Comparison of ENCODE assay signal across 17 cellular contexts in the genomic region with DNA sequence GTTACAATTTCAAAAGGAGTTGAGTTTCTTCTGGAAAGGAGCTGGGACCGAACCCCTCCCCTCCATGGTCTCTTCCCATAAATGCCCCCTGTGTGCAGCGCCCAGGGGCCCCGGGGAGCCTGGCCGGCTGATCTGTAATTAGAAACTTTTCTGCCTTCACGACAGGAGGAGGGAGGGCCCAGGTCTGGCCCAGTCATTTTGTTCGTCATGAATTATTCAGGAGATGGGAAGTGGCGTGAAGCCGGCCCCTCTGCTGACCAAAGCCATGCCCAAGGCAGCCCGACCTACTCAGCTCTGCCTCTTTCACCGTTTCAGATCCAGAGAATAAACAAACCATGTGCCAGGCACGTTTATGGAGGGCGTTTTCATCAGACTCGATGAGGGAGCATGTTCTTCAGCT. TPM values are rescaled to one million over a fixed set of nuclear protein-coding genes. Genes with fewer than 3 reads are reported as not detected.
DNase-seq lines count a peak whose midpoint lies in the region; ATAC-seq, FAIRE-seq and TF ChIP-seq lines count a peak whose summit lies in the region.
"Had no signal": no experiment of that assay in that cellular context is flagged by ENCODE, and none has a peak within 500 bp of the region (broad histone marks: within the 10 kb centered on the region; RNA-seq: fewer than 3 reads in every experiment).

No MANE protein-coding gene starts in this region.

- TF ChIP-seq CTCF in HepG2 (CRISPR knock-in tag; IDR thresholded peaks at IDR 0.05): no peak
- no peak for TF ChIP-seq CTCF in right lobe of liver (IDR thresholded peaks at IDR 0.05)
- no peak for TF ChIP-seq CTCF in type B pancreatic cell (conservative IDR thresholded peaks at IDR 0.05)
- TF ChIP-seq CTCF in breast epithelium (IDR thresholded peaks at IDR 0.05): no peak

- in situ Hi-C loops in HepG2 (cut with HindIII; ENCODE audit: extremely low pct_ligation_motif_present, low pct_unique_long_range_greater_than_20kb): no loop called here

- no peaks in the 10 kb centered on the region for H4K20me1 ChIP-seq in HepG2 (ENCODE audit: insufficient read depth, low read length)

- H3K9ac ChIP-seq in HepG2 (ENCODE audit: insufficient read depth, low read depth, low read length) (no peak overlapping the region), mesendoderm (ENCODE audit: low read length) (peak overlapping the region; percentile 41)
- H3K9ac ChIP-seq: GM23248 had no signal

- intact Hi-C loops in HepG2 (cut with micrococcal nuclease; ENCODE audit: unreplicated experiment) (no loop called here), right lobe of liver (cut with DNase I) (no loop called here), breast epithelium (cut with DNase I; ENCODE audit: low total_unique reads) (loop anchor here (5.0 kb wide), 1 partner anchor 860 kb away; no protein-coding TSS in a partner anchor)

- H3K23ac ChIP-seq in mesendoderm (ENCODE audit: low read length): no peak overlapping the region

- CTCF ChIA-PET in HepG2 (lab: Yijun Ruan, JAX; ENCODE audit: low intra/inter-chr PET ratio, low total read pairs): no interaction called here

- H3K27ac Mint-ChIP-seq in type B pancreatic cell: peak overlapping the region; percentile 62
- H3K27ac Mint-ChIP-seq: T-helper 1 cell treated with Interleukin-12 subunit alpha and Interleukin-12 subunit beta and Interleukin-4 antibody, amounts not matched to agents 30 μg/mL and 1 μg/mL, for 36 hours had no signal

- H2BK120ac ChIP-seq in mesendoderm (ENCODE audit: low read depth, low read length): no peak overlapping the region

- peak overlapping the region; percentile 49 for H3K56ac ChIP-seq in mesendoderm (ENCODE audit: low read length)

- H3K27me3 ChIP-seq in HepG2 (ENCODE audit: control insufficient read depth in 1 of 2, insufficient read depth in 2 of 2, low read length in 2 of 2) (peaks cover 0 to 5% of the 10 kb centered on the region in 2 experiments; a peak in 3 of 5 replicates), right lobe of liver (no peaks in the 10 kb centered on the region), mesendoderm (ENCODE audit: insufficient read depth, low read length, poor library complexity) (no peaks in the 10 kb centered on the region), breast epithelium (peaks cover 0 to 4% of the 10 kb centered on the region in 2 donors)
- H3K27me3 ChIP-seq: Peyer's patch had no signal

- ATAC-seq in HepG2 (peak; percentile 68), right lobe of liver (no peak), GM21381 (IDR thresholded peaks at IDR 0.05; ENCODE audit: unreplicated experiment) (no peak)

- H3K4me2 ChIP-seq in HepG2 (ENCODE audit: low read depth, low read length): peak overlapping the region; percentile 47
- no peak overlapping the region for H3K4me2 ChIP-seq in mesendoderm (ENCODE audit: low read length)

- no peak overlapping the region for H2BK15ac ChIP-seq in mesendoderm (replicated peaks; ENCODE audit: low read depth)

- WGBS in HepG2 (ENCODE audit: low lambda C conversion rate): 13% methylated on average over 11 of the region's 13 CpGs
- WGBS in right lobe of liver (ENCODE audit: insufficient coverage, low coverage, low lambda C conversion rate, missing lambda C conversion rate): 33% methylated on average over 10 of the region's 13 CpGs
- no CpG with 5 or more reads among the region's 13 CpGs for WGBS in mesendoderm (ENCODE audit: extremely low coverage, insufficient coverage, low lambda C conversion rate)

- POLR2A ChIA-PET in HepG2 (lab: Yijun Ruan, JAX): no interaction called here

- TF ChIP-seq EP300 in HepG2 (IDR thresholded peaks at IDR 0.05; ENCODE audit: low read depth in 2 of 2, low read length in 2 of 2) (no peak), HepG2 (CRISPR knock-in tag; IDR thresholded peaks at IDR 0.05; ENCODE audit: borderline replicate concordance) (no peak)

- no peak for TF ChIP-seq RAD21 in HepG2 (CRISPR knock-in tag; IDR thresholded peaks at IDR 0.05)

- H3K18ac ChIP-seq in mesendoderm (ENCODE audit: low read length): no peak overlapping the region

- H3K79me1 ChIP-seq in mesendoderm (ENCODE audit: low read length): no peaks in the 10 kb centered on the region

- H3K27ac ChIP-seq in HepG2 (ENCODE audit: extremely low read length, insufficient read depth, low read length) (no peak overlapping the region), right lobe of liver (no peak overlapping the region), caudate nucleus (ENCODE audit: low read depth, low read length) (peak overlapping the region; percentile 19), mesendoderm (ENCODE audit: low read depth, low read length) (no peak overlapping the region), breast epithelium (no peak overlapping the region)
- H3K27ac ChIP-seq: GM23248, Peyer's patch had no signal

- DNase-seq in HepG2 (ENCODE audit: low spot score): no peak
- DNase-seq in right lobe of liver: no peak
- peak in 19 of 61 donors; percentile 1 to 33 (median 9) for DNase-seq in caudate nucleus (lab: John Stamatoyannopoulos, UW)
- DNase-seq in mesendoderm: peak; percentile 51
- DNase-seq in type B pancreatic cell (ENCODE audit: extremely low spot score, unreplicated experiment): no peak
- DNase-seq in breast epithelium (ENCODE audit: low spot score in 2 of 2): no peak
- no peak for DNase-seq in NCI-H2029 (lab: John Stamatoyannopoulos, UW)
- DNase-seq: activated CD4-positive, alpha-beta T cell treated with anti-CD3 and anti-CD28 coated beads for 4 hours; activated T-cell treated with anti-CD3 and anti-CD28 coated beads, Interleukin-2, amount 50 U/mL, for 1 hour; COR-L47; dermis blood vessel endothelial cell; GM23248; KBM-7; Peyer's patch had no signal

- H3K4ac ChIP-seq in mesendoderm (ENCODE audit: low read depth, low read length): no peak overlapping the region

- TF ChIP-seq POLR2A in HepG2 (IDR thresholded peaks at IDR 0.05; ENCODE audit: insufficient read depth in 1 of 2, low read depth in 2 of 2, low read length in 2 of 2) (no peak), right lobe of liver (IDR thresholded peaks at IDR 0.05) (no peak), breast epithelium (IDR thresholded peaks at IDR 0.05) (no peak)

- H2AFZ ChIP-seq in HepG2 (ENCODE audit: low read length): no peak overlapping the region
- H2AFZ ChIP-seq: GM23248 had no signal

- H3K79me2 ChIP-seq in HepG2 (ENCODE audit: insufficient read depth, low read length) (no peaks in the 10 kb centered on the region), mesendoderm (ENCODE audit: control insufficient read depth, insufficient read depth, low read length) (no peaks in the 10 kb centered on the region)

- no peaks in the 10 kb centered on the region for H3K36me3 Mint-ChIP-seq in type B pancreatic cell

- H3K4me1 ChIP-seq in HepG2 (ENCODE audit: insufficient read depth, low read length): peaks cover 12% of the 10 kb centered on the region
- peaks cover 0 to 6% (median 0%) of the 10 kb centered on the region in 4 donors for H3K4me1 ChIP-seq in right lobe of liver
- no peaks in the 10 kb centered on the region for H3K4me1 ChIP-seq in mesendoderm (ENCODE audit: control insufficient read depth, low read depth, low read length)
- no peaks in the 10 kb centered on the region for H3K4me1 ChIP-seq in breast epithelium
- H3K4me1 ChIP-seq: Peyer's patch had no signal

- H4K8ac ChIP-seq in mesendoderm (ENCODE audit: low read depth, low read length): no peak overlapping the region

- H4K5ac ChIP-seq in mesendoderm (ENCODE audit: low read length): no peak overlapping the region

- H3K9me3 Mint-ChIP-seq in type B pancreatic cell: no peaks in the 10 kb centered on the region
- H3K9me3 Mint-ChIP-seq: T-helper 1 cell treated with Interleukin-12 subunit alpha and Interleukin-12 subunit beta and Interleukin-4 antibody, amounts not matched to agents 30 μg/mL and 1 μg/mL, for 36 hours had no signal

- peak overlapping the region; percentile 11 for H3K4me3 Mint-ChIP-seq in type B pancreatic cell
- H3K4me3 Mint-ChIP-seq: T-helper 1 cell treated with Interleukin-12 subunit alpha and Interleukin-12 subunit beta and Interleukin-4 antibody, amounts not matched to agents 30 μg/mL and 1 μg/mL, for 36 hours had no signal

- BruUV-seq in HepG2 (replicated peaks; lab: Mats Ljungman, UMichigan): no TSS peak

- H3K36me3 ChIP-seq in HepG2 (replicated peaks in 1 of 2; ENCODE audit: control insufficient read depth in 1 of 2, insufficient read depth in 2 of 2, low read length in 2 of 2) (no peaks in the 10 kb centered on the region), right lobe of liver (no peaks in the 10 kb centered on the region), mesendoderm (ENCODE audit: control insufficient read depth, insufficient read depth, low read length) (no peaks in the 10 kb centered on the region), breast epithelium (no peaks in the 10 kb centered on the region)
- H3K36me3 ChIP-seq: Peyer's patch had no signal

- no peaks in the 10 kb centered on the region for H3K27me3 Mint-ChIP-seq in type B pancreatic cell

- H3K9me3 ChIP-seq in HepG2 (ENCODE audit: low read length): no peaks in the 10 kb centered on the region
- no peaks in the 10 kb centered on the region for H3K9me3 ChIP-seq in right lobe of liver
- H3K9me3 ChIP-seq in breast epithelium: no peaks in the 10 kb centered on the region
- H3K9me3 ChIP-seq: Peyer's patch had no signal

- peak overlapping the region in 1 of 3 experiments; percentile 16; a peak in 1 of 6 replicates for H3K4me3 ChIP-seq in HepG2 (replicated peaks in 1 of 3; ENCODE audit: insufficient read depth in 1 of 3, low read depth in 2 of 3, low read length in 3 of 3)
- no peak overlapping the region for H3K4me3 ChIP-seq in right lobe of liver
- H3K4me3 ChIP-seq in mesendoderm (ENCODE audit: low read length): no peak overlapping the region
- no peak overlapping the region for H3K4me3 ChIP-seq in breast epithelium
- H3K4me3 ChIP-seq: GM23248, lung, Peyer's patch had no signal

- no peak overlapping the region for H2BK5ac ChIP-seq in mesendoderm (ENCODE audit: low read length)

- peaks cover 16% of the 10 kb centered on the region for H3K4me1 Mint-ChIP-seq in type B pancreatic cell (ENCODE audit: unreplicated experiment)

- H2AK5ac ChIP-seq in mesendoderm (ENCODE audit: low read length): no peak overlapping the region

- no peak for FAIRE-seq in HepG2 (lab: Jason Lieb, UNC)

RNA-seq across cellular contexts. Expression of a gene that starts 33.3 kb away (rescaled TPM):
- total RNA-seq in HepG2 (2016; rRNA removed; fragmentation: Illumina TruSeq; extraction: Trizol): 0.46 and 0.80 TPM in 2 replicates
- 0.44 and 0.61 TPM in 2 replicates for total RNA-seq in HepG2 (2016; cell fraction: cytosol; rRNA removed; fragmentation: Illumina TruSeq; extraction: Trizol; ENCODE audit: low read depth)
- 0.37 and 0.48 TPM in 2 replicates for total RNA-seq in HepG2 (2016; cell fraction: insoluble cytoplasmic fraction; rRNA removed; fragmentation: Illumina TruSeq; extraction: Trizol)
- total RNA-seq in HepG2 (2016; cell fraction: membrane; rRNA removed; fragmentation: Illumina TruSeq; extraction: Trizol): 1.1 TPM in 2 replicates
- total RNA-seq in HepG2 (2016; cell fraction: nucleus; rRNA removed; fragmentation: Illumina TruSeq; extraction: Trizol): 0.56 and 0.75 TPM in 2 replicates
- polyA plus RNA-seq in HepG2 (2011; rRNA removed): 0.08 and 0.09 TPM in 2 replicates
- 0.09 TPM in 1 of 2 replicates, not detected in the other for polyA plus RNA-seq in HepG2 (2011; cell fraction: cytosol; rRNA removed)
- 0.27 and 0.28 TPM in 2 replicates for polyA plus RNA-seq in HepG2 (2011; cell fraction: nucleus; rRNA removed)
- polyA plus RNA-seq in HepG2 (2012): 0.05 TPM in 1 of 2 replicates, not detected in the other
- polyA plus RNA-seq in HepG2 (2016; cell fraction: cytosol; fragmentation: Illumina TruSeq; extraction: Trizol; ENCODE audit: low read depth): 0.61 and 0.75 TPM in 2 replicates
- 0.61 and 1.6 TPM in 2 replicates for polyA plus RNA-seq in HepG2 (2016; cell fraction: insoluble cytoplasmic fraction; fragmentation: Illumina TruSeq; extraction: Trizol; ENCODE audit: low read depth)
- polyA plus RNA-seq in HepG2 (2016; cell fraction: membrane; fragmentation: Illumina TruSeq; extraction: Trizol; ENCODE audit: low read depth): 0.93 and 1.2 TPM in 2 replicates
- 1.5 and 3.3 TPM in 2 replicates for polyA plus RNA-seq in HepG2 (2016; cell fraction: nucleus; fragmentation: Illumina TruSeq; extraction: Trizol; ENCODE audit: insufficient read depth, low read depth)
- 0.18 TPM in 1 of 2 replicates, not detected in the other for polyA minus RNA-seq in HepG2 (2011; rRNA and poly(A)+ RNA removed; ENCODE audit: low replicate concordance)
- polyA minus RNA-seq in HepG2 (2011; cell fraction: cytosol; rRNA and poly(A)+ RNA removed): not detected in 2 replicates
- not detected in 2 replicates for polyA minus RNA-seq in HepG2 (2011; cell fraction: nucleus; rRNA and poly(A)+ RNA removed)
- 1 to 10 TPM in 1 of 6 experiments, under 1 TPM in 1, not detected in 4; 0.06 to 1.6 TPM for total RNA-seq in right lobe of liver
- polyA plus RNA-seq in mesendoderm (2013, experiment 1 of 2): 30.8 TPM
- polyA plus RNA-seq in mesendoderm (2013, experiment 2 of 2): 29.9 TPM
- 22.0 and 71.7 TPM in 2 replicates for total RNA-seq in type B pancreatic cell (ENCODE audit: low replicate concordance)
- 1 to 10 TPM in 1 of 3 donors, under 1 TPM in 1, not detected in 1; 0.59 to 2.0 TPM for total RNA-seq in breast epithelium
- total RNA-seq: dermis blood vessel endothelial cell, GM23248 had no signal
- polyA plus RNA-seq: GM23248 had no signal

RNA-seq across cellular contexts. Expression of a gene that starts 35.7 kb away (rescaled TPM):
- 204 and 542 TPM in 2 replicates for total RNA-seq in HepG2 (2016; rRNA removed; fragmentation: Illumina TruSeq; extraction: Trizol)
- 121 and 131 TPM in 2 replicates for total RNA-seq in HepG2 (2016; cell fraction: cytosol; rRNA removed; fragmentation: Illumina TruSeq; extraction: Trizol; ENCODE audit: low read depth)
- total RNA-seq in HepG2 (2016; cell fraction: insoluble cytoplasmic fraction; rRNA removed; fragmentation: Illumina TruSeq; extraction: Trizol): 226 and 562 TPM in 2 replicates
- 107 and 111 TPM in 2 replicates for total RNA-seq in HepG2 (2016; cell fraction: membrane; rRNA removed; fragmentation: Illumina TruSeq; extraction: Trizol)
- 291 and 339 TPM in 2 replicates for total RNA-seq in HepG2 (2016; cell fraction: nucleus; rRNA removed; fragmentation: Illumina TruSeq; extraction: Trizol)
- polyA plus RNA-seq in HepG2 (2011; rRNA removed): 655 and 673 TPM in 2 replicates
- 682 and 991 TPM in 2 replicates for polyA plus RNA-seq in HepG2 (2011; cell fraction: cytosol; rRNA removed)
- 688 and 965 TPM in 2 replicates for polyA plus RNA-seq in HepG2 (2011; cell fraction: nucleus; rRNA removed)
- polyA plus RNA-seq in HepG2 (2012): 389 and 405 TPM in 2 replicates
- polyA plus RNA-seq in HepG2 (2016; cell fraction: cytosol; fragmentation: Illumina TruSeq; extraction: Trizol; ENCODE audit: low read depth): 114 and 131 TPM in 2 replicates
- 204 and 225 TPM in 2 replicates for polyA plus RNA-seq in HepG2 (2016; cell fraction: insoluble cytoplasmic fraction; fragmentation: Illumina TruSeq; extraction: Trizol; ENCODE audit: low read depth)
- polyA plus RNA-seq in HepG2 (2016; cell fraction: membrane; fragmentation: Illumina TruSeq; extraction: Trizol; ENCODE audit: low read depth): 86.9 and 92.6 TPM in 2 replicates
- polyA plus RNA-seq in HepG2 (2016; cell fraction: nucleus; fragmentation: Illumina TruSeq; extraction: Trizol; ENCODE audit: insufficient read depth, low read depth): 490 and 539 TPM in 2 replicates
- polyA minus RNA-seq in HepG2 (2011; rRNA and poly(A)+ RNA removed; ENCODE audit: low replicate concordance): 318 and 569 TPM in 2 replicates
- 173 and 174 TPM in 2 replicates for polyA minus RNA-seq in HepG2 (2011; cell fraction: cytosol; rRNA and poly(A)+ RNA removed)
- polyA minus RNA-seq in HepG2 (2011; cell fraction: nucleus; rRNA and poly(A)+ RNA removed): 97.8 and 134 TPM in 2 replicates
- 100 to 1,000 TPM; 229 to 625 (median 292) TPM for total RNA-seq in right lobe of liver
- polyA plus RNA-seq in mesendoderm (2013, experiment 1 of 2): 833 TPM
- polyA plus RNA-seq in mesendoderm (2013, experiment 2 of 2): 817 TPM
- 400 and 501 TPM in 2 replicates for total RNA-seq in type B pancreatic cell (ENCODE audit: low replicate concordance)
- total RNA-seq in breast epithelium: 100 to 1,000 TPM; 464 to 649 (median 599) TPM

RNA-seq across cellular contexts. Expression of a gene that starts 44.0 kb away (rescaled TPM):
- total RNA-seq in HepG2 (2016; rRNA removed; fragmentation: Illumina TruSeq; extraction: Trizol) (117 and 178 TPM in 2 replicates), right lobe of liver (10 to 100 TPM; 13.3 to 28.7 (median 17.0) TPM), type B pancreatic cell (ENCODE audit: low replicate concordance) (46.6 and 65.2 TPM in 2 replicates), breast epithelium (10 to 100 TPM; 10.2 to 21.3 (median 13.0) TPM)
- total RNA-seq in HepG2 (2016; cell fraction: cytosol; rRNA removed; fragmentation: Illumina TruSeq; extraction: Trizol; ENCODE audit: low read depth): 39.1 and 44.5 TPM in 2 replicates
- 119 and 181 TPM in 2 replicates for total RNA-seq in HepG2 (2016; cell fraction: insoluble cytoplasmic fraction; rRNA removed; fragmentation: Illumina TruSeq; extraction: Trizol)
- total RNA-seq in HepG2 (2016; cell fraction: membrane; rRNA removed; fragmentation: Illumina TruSeq; extraction: Trizol): 111 and 122 TPM in 2 replicates
- 43.7 and 44.3 TPM in 2 replicates for total RNA-seq in HepG2 (2016; cell fraction: nucleus; rRNA removed; fragmentation: Illumina TruSeq; extraction: Trizol)
- 44.4 and 55.0 TPM in 2 replicates for polyA plus RNA-seq in HepG2 (2011; rRNA removed)
- polyA plus RNA-seq in HepG2 (2011; cell fraction: cytosol; rRNA removed): 24.2 and 38.0 TPM in 2 replicates
- 10.3 and 10.4 TPM in 2 replicates for polyA plus RNA-seq in HepG2 (2011; cell fraction: nucleus; rRNA removed)
- polyA plus RNA-seq in HepG2 (2012): 53.7 and 57.3 TPM in 2 replicates
- 40.5 and 48.9 TPM in 2 replicates for polyA plus RNA-seq in HepG2 (2016; cell fraction: cytosol; fragmentation: Illumina TruSeq; extraction: Trizol; ENCODE audit: low read depth)
- polyA plus RNA-seq in HepG2 (2016; cell fraction: insoluble cytoplasmic fraction; fragmentation: Illumina TruSeq; extraction: Trizol; ENCODE audit: low read depth): 178 and 205 TPM in 2 replicates
- 88.7 and 94.2 TPM in 2 replicates for polyA plus RNA-seq in HepG2 (2016; cell fraction: membrane; fragmentation: Illumina TruSeq; extraction: Trizol; ENCODE audit: low read depth)
- 77.8 and 83.9 TPM in 2 replicates for polyA plus RNA-seq in HepG2 (2016; cell fraction: nucleus; fragmentation: Illumina TruSeq; extraction: Trizol; ENCODE audit: insufficient read depth, low read depth)
- 5.9 and 9.3 TPM in 2 replicates for polyA minus RNA-seq in HepG2 (2011; rRNA and poly(A)+ RNA removed; ENCODE audit: low replicate concordance)
- polyA minus RNA-seq in HepG2 (2011; cell fraction: cytosol; rRNA and poly(A)+ RNA removed): 16.6 and 18.5 TPM in 2 replicates
- polyA minus RNA-seq in HepG2 (2011; cell fraction: nucleus; rRNA and poly(A)+ RNA removed): 11.6 and 11.8 TPM in 2 replicates
- 86.2 TPM for polyA plus RNA-seq in mesendoderm (2013, experiment 1 of 2)
- polyA plus RNA-seq in mesendoderm (2013, experiment 2 of 2): 85.3 TPM

RNA-seq across cellular contexts. Expression of a gene that starts 44.0 kb away (rescaled TPM):
- total RNA-seq in HepG2 (2016; rRNA removed; fragmentation: Illumina TruSeq; extraction: Trizol) (29.7 and 38.5 TPM in 2 replicates), right lobe of liver (10 to 100 TPM; 13.4 to 23.8 (median 15.9) TPM), type B pancreatic cell (ENCODE audit: low replicate concordance) (27.7 and 33.9 TPM in 2 replicates), breast epithelium (10 to 100 TPM; 26.5 to 35.8 (median 32.5) TPM)
- 6.2 and 7.0 TPM in 2 replicates for total RNA-seq in HepG2 (2016; cell fraction: cytosol; rRNA removed; fragmentation: Illumina TruSeq; extraction: Trizol; ENCODE audit: low read depth)
- 27.8 and 40.0 TPM in 2 replicates for total RNA-seq in HepG2 (2016; cell fraction: insoluble cytoplasmic fraction; rRNA removed; fragmentation: Illumina TruSeq; extraction: Trizol)
- total RNA-seq in HepG2 (2016; cell fraction: membrane; rRNA removed; fragmentation: Illumina TruSeq; extraction: Trizol): 19.6 and 20.8 TPM in 2 replicates
- total RNA-seq in HepG2 (2016; cell fraction: nucleus; rRNA removed; fragmentation: Illumina TruSeq; extraction: Trizol): 15.6 and 15.8 TPM in 2 replicates
- 16.2 and 17.7 TPM in 2 replicates for polyA plus RNA-seq in HepG2 (2011; rRNA removed)
- polyA plus RNA-seq in HepG2 (2011; cell fraction: cytosol; rRNA removed): 11.9 and 14.7 TPM in 2 replicates
- polyA plus RNA-seq in HepG2 (2011; cell fraction: nucleus; rRNA removed): 11.4 and 14.2 TPM in 2 replicates
- 16.9 and 17.4 TPM in 2 replicates for polyA plus RNA-seq in HepG2 (2012)
- 6.3 and 6.9 TPM in 2 replicates for polyA plus RNA-seq in HepG2 (2016; cell fraction: cytosol; fragmentation: Illumina TruSeq; extraction: Trizol; ENCODE audit: low read depth)
- polyA plus RNA-seq in HepG2 (2016; cell fraction: insoluble cytoplasmic fraction; fragmentation: Illumina TruSeq; extraction: Trizol; ENCODE audit: low read depth): 39.2 and 42.0 TPM in 2 replicates
- 16.7 and 17.8 TPM in 2 replicates for polyA plus RNA-seq in HepG2 (2016; cell fraction: membrane; fragmentation: Illumina TruSeq; extraction: Trizol; ENCODE audit: low read depth)
- 24.7 and 31.3 TPM in 2 replicates for polyA plus RNA-seq in HepG2 (2016; cell fraction: nucleus; fragmentation: Illumina TruSeq; extraction: Trizol; ENCODE audit: insufficient read depth, low read depth)
- polyA minus RNA-seq in HepG2 (2011; rRNA and poly(A)+ RNA removed; ENCODE audit: low replicate concordance): 39.6 and 42.0 TPM in 2 replicates
- 11.3 and 14.5 TPM in 2 replicates for polyA minus RNA-seq in HepG2 (2011; cell fraction: cytosol; rRNA and poly(A)+ RNA removed)
- polyA minus RNA-seq in HepG2 (2011; cell fraction: nucleus; rRNA and poly(A)+ RNA removed): 13.5 and 15.9 TPM in 2 replicates
- 21.1 TPM for polyA plus RNA-seq in mesendoderm (2013, experiment 1 of 2)
- 21.0 TPM for polyA plus RNA-seq in mesendoderm (2013, experiment 2 of 2)
